28 cellular contexts compared by ENCODE assay signal in genomic region chr6:53520320-53520928, GRCh38.
"Had no signal": no experiment of that assay in that cellular context is flagged by ENCODE, and none has a peak within 500 bp of the region (broad histone marks: within the 10 kb centered on the region; RNA-seq: fewer than 3 reads in every experiment).

No MANE protein-coding gene starts in this region.

- H3K9me3 Mint-ChIP-seq: activated CD4-positive, alpha-beta memory T cell treated with anti-CD3 and anti-CD28 coated beads, Interleukin-2, amount 10 ng/mL, durations not matched to agents 7 days and 5 days; activated CD4-positive, alpha-beta T cell treated with anti-CD3 and anti-CD28 coated beads, Interleukin-2, amount 10 ng/mL, durations not matched to agents 7 days and 5 days; activated naive CD4-positive, alpha-beta T cell treated with anti-CD3 and anti-CD28 coated beads, Interleukin-2, amount 50 U/mL, for 72 hours; activated T-cell treated with anti-CD3 and anti-CD28 coated beads, Interleukin-2, amount 50 U/mL, for 4 hours; nephron had no signal

- DNase-seq: activated CD4-positive, alpha-beta memory T cell treated with anti-CD3 and anti-CD28 coated beads, Interleukin-2, amount 10 ng/mL, durations not matched to agents 7 days and 5 days; activated CD4-positive, alpha-beta T cell treated with anti-CD3 and anti-CD28 coated beads, Interleukin-2, amount 10 ng/mL, durations not matched to agents 7 days and 5 days; activated CD4-positive, CD25-positive, alpha-beta regulatory T cell treated with anti-CD3 and anti-CD28 coated beads, Interleukin-2, amount 50 U/mL, for 72 hours; activated CD8-positive, alpha-beta memory T cell treated with anti-CD3 and anti-CD28 coated beads, Interleukin-2, amount 50 U/mL, for 48 hours; activated naive CD4-positive, alpha-beta T cell; activated T-cell treated with anti-CD3 and anti-CD28 coated beads, Interleukin-2, amount 50 U/mL, for 4 hours; cerebellar nuclear complex; colonic mucosa; effector CD8-positive, alpha-beta T cell; gastrocnemius medialis; glutamatergic neuron; hippocampal formation; kidney; ovary; retina; SK-N-SH; stimulated activated CD4-positive, alpha-beta T cell treated with anti-CD3 and anti-CD28 coated beads, Interleukin-15, amount 100 ng/mL, for 24 hours; stimulated activated CD4-positive, alpha-beta T cell treated with anti-CD3 and anti-CD28 coated beads, Interleukin-2, amount 100 ng/mL, for 24 hours; stimulated activated naive CD4-positive, alpha-beta T cell; T-helper 2 cell had no signal

- ATAC-seq: activated naive CD4-positive, alpha-beta T cell treated with anti-CD3 and anti-CD28 coated beads, Interleukin-2, amount 50 U/mL, for 72 hours; activated T-cell treated with anti-CD3 and anti-CD28 coated beads, Interleukin-2, amount 50 U/mL, for 4 hours; gastrocnemius medialis; left lobe of liver had no signal

- H3K27me3 Mint-ChIP-seq: activated CD4-positive, alpha-beta memory T cell treated with anti-CD3 and anti-CD28 coated beads, Interleukin-2, amount 10 ng/mL, durations not matched to agents 7 days and 5 days; activated CD4-positive, alpha-beta T cell treated with anti-CD3 and anti-CD28 coated beads, Interleukin-2, amount 10 ng/mL, durations not matched to agents 7 days and 5 days; progenitor cell of endocrine pancreas had no signal

- H3K27me3 ChIP-seq: colonic mucosa, gastrocnemius medialis, neutrophil, ovary, suprapubic skin, tibial nerve had no signal

- H3K4me3 Mint-ChIP-seq: activated CD4-positive, alpha-beta memory T cell treated with anti-CD3 and anti-CD28 coated beads, Interleukin-2, amount 10 ng/mL, durations not matched to agents 7 days and 5 days; activated CD4-positive, alpha-beta T cell treated with anti-CD3 and anti-CD28 coated beads, Interleukin-2, amount 10 ng/mL, durations not matched to agents 7 days and 5 days; activated T-cell treated with anti-CD3 and anti-CD28 coated beads, Interleukin-2, amount 50 U/mL, for 4 hours; nephron had no signal

- H3K27ac ChIP-seq: colonic mucosa, epithelial cell of prostate, gastrocnemius medialis, neutrophil, ovary, suprapubic skin, tibial nerve had no signal

- H3K4me1 Mint-ChIP-seq: activated CD4-positive, alpha-beta memory T cell treated with anti-CD3 and anti-CD28 coated beads, Interleukin-2, amount 10 ng/mL, durations not matched to agents 7 days and 5 days; activated CD4-positive, alpha-beta T cell treated with anti-CD3 and anti-CD28 coated beads, Interleukin-2, amount 10 ng/mL, durations not matched to agents 7 days and 5 days had no signal

- H3K27ac Mint-ChIP-seq: activated CD4-positive, alpha-beta memory T cell treated with anti-CD3 and anti-CD28 coated beads, Interleukin-2, amount 10 ng/mL, durations not matched to agents 7 days and 5 days; activated CD4-positive, alpha-beta T cell treated with anti-CD3 and anti-CD28 coated beads, Interleukin-2, amount 10 ng/mL, durations not matched to agents 7 days and 5 days; activated naive CD4-positive, alpha-beta T cell treated with anti-CD3 and anti-CD28 coated beads, Interleukin-2, amount 50 U/mL, for 72 hours; nephron; progenitor cell of endocrine pancreas had no signal
